Comparison of ENCODE assay signal across 8 cellular contexts in the genomic region with DNA sequence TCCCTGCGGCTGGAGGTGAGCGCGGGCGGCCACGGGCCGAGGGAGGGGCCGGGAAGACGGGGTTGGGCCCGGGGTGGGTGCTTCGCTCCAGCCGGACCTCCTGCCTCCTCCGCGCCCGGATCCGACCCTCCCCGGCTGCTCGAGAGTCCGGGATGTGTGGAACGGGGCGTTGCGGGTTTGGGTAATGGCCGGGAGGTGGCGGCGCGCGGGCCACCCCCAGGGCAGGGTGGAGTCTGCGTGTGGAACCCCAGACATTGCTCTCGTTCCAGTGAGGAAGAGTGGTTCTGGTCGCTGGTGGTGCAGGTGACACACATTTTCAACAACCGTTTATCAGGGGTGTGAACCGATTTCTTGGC. TPM values are rescaled to one million over a fixed set of nuclear protein-coding genes. Genes with fewer than 3 reads are reported as not detected.
A peak's percentile ranks its signal among the peaks of the same experiment; 100 is the strongest.
DNase-seq lines count a peak whose midpoint lies in the region; ATAC-seq and TF ChIP-seq lines count a peak whose summit lies in the region.

No MANE protein-coding gene starts in this region.

- 0 to 1% methylated on average over 31 of the region's 31 CpGs for WGBS in esophagus, 2 donors
- under 1% methylated on average over 31 of the region's 31 CpGs for WGBS in urinary bladder

- H3K4me1 Mint-ChIP-seq in nephron progenitor cell = peaks cover 28% of the 10 kb centered on the region

- peak overlapping the region; percentile 98 to 100 for H3K27ac ChIP-seq in esophagus (ENCODE audit: low read depth in 2 of 2, low read length in 1 of 2)
- H3K27ac ChIP-seq in urinary bladder (ENCODE audit: low read depth) = peak overlapping the region; percentile 97

- H3K4me1 ChIP-seq in esophagus (ENCODE audit: control insufficient read depth in 2 of 2, insufficient read depth in 2 of 2, low read length in 1 of 2) (peaks cover 0 to 4% of the 10 kb centered on the region in 2 donors), urinary bladder (ENCODE audit: insufficient read depth) (no peaks in the 10 kb centered on the region)

- H3K36me3 Mint-ChIP-seq in nephron progenitor cell (ENCODE audit: low read depth) = peaks cover 8% of the 10 kb centered on the region

- no peaks in the 10 kb centered on the region for H3K9me3 ChIP-seq in esophagus (ENCODE audit: control insufficient read depth in 2 of 2, insufficient read depth in 1 of 2, low read depth in 1 of 2, low read length in 1 of 2)

- H3K9me3 Mint-ChIP-seq in nephron progenitor cell = no peaks in the 10 kb centered on the region

- peak; percentile 7 for TF ChIP-seq CTCF in GM10248 (IDR thresholded peaks at IDR 0.05; ENCODE audit: control extremely low read depth, extremely low read depth, low read depth, missing control alignments)
- no peak for TF ChIP-seq CTCF in nephron progenitor cell (IDR thresholded peaks at IDR 0.05)

- H3K4me3 Mint-ChIP-seq in nephron progenitor cell = peak overlapping the region; percentile 90

- H3K27me3 ChIP-seq in esophagus (ENCODE audit: control insufficient read depth in 1 of 2, insufficient read depth in 2 of 2, low read length in 2 of 2) = no peaks in the 10 kb centered on the region

- peak overlapping the region; percentile 68 to 98 for H3K4me3 ChIP-seq in esophagus (ENCODE audit: low read depth in 1 of 2, low read length in 2 of 2)
- H3K4me3 ChIP-seq in urinary bladder (ENCODE audit: low read depth, low read length) = peak overlapping the region; percentile 80

- H3K27me3 Mint-ChIP-seq in nephron progenitor cell (ENCODE audit: low read depth, poor library complexity) = peaks cover 25% of the 10 kb centered on the region

- peak overlapping the region; percentile 90 for H3K27ac Mint-ChIP-seq in nephron progenitor cell

- DNase-seq in GM10248 (ENCODE audit: extremely low spot score) = peak; percentile 45
- DNase-seq in HS-27A (ENCODE audit: low read depth) = peak; percentile 7
- peak; percentile 71 for DNase-seq in nephron progenitor cell
- DNase-seq in DMS53 treated with DMSO at 0.1 percent for 48 hours (lab: John Stamatoyannopoulos, UW; ENCODE audit: unreplicated experiment) = no peak

- CTCF ChIA-PET in GM10248 (lab: Yijun Ruan, JAX) = interaction anchor here (2.5 kb wide), 1 partner anchor 86 kb away, joined by 7 read pairs; no protein-coding TSS in a partner anchor

- POLR2A ChIA-PET in GM10248 (lab: Yijun Ruan, JAX) = no interaction called here

- no peaks in the 10 kb centered on the region for H3K36me3 ChIP-seq in esophagus (ENCODE audit: control insufficient read depth in 2 of 2, insufficient read depth in 2 of 2, low read length in 1 of 2)
- H3K36me3 ChIP-seq in urinary bladder (ENCODE audit: insufficient read depth) = no peaks in the 10 kb centered on the region

- ATAC-seq in GM21423 (IDR thresholded peaks at IDR 0.05; ENCODE audit: unreplicated experiment) = peak; percentile 48
- ATAC-seq in activated CD4-positive, CD25-positive, alpha-beta regulatory T cell treated with anti-CD3 and anti-CD28 coated beads, Interleukin-2, amount 50 U/mL, for 24 hours = peak; percentile 51 to 53

RNA-seq across cellular contexts. Expression of gene ARHGEF7, which starts 38.8 kb away (rescaled TPM):
- polyA plus RNA-seq in esophagus (10 to 100 TPM; 13.5 to 16.0 TPM), urinary bladder (29.8 TPM)
- 148 TPM for total RNA-seq in urinary bladder
